In the genomic region with DNA sequence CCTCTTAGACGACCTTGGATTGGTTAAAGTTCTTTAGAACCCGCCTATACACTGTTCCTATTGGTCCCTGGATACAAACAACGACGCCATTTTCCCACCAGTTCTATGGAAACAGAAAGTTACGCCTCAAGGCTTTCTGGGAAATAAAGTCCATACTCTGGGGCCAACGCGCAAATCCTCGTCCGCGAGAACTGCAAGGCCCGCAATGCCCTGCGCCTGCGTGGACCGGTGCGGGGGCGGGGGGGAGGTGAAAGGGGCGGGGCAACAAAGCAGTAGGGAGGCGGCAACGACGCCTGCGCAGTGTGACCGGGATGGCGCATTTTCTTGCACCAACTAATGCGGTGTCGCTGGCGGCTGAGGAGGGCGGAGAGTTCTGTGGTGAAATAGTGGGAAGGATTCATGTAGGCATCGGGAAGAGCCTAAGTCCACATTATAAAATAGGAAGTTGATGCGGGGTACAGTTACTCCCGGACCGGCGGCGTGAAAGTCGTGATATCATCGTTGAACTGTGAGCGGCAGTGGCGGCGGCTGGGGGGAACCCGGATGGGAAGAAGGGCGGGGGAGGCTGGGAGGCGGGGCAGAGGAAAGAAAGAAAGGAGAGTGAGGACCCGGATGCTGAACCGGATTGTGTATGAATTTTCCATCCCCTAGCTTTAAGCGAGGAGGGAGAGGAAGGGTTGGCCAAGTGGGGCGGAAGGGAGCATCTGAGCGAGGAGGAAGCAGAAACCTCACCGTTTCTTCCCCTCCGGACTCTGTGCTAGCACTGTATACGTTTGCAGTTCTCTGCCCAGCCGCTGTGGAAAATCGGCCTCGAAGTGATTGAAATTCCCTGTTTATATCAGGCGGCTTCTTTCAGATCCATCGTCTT, we compare ENCODE assay signal across 8 cellular contexts. TPM values are rescaled to one million over a fixed set of nuclear protein-coding genes. Genes with fewer than 3 reads are reported as not detected.
DNase-seq lines count a peak whose midpoint lies in the region; ATAC-seq and TF ChIP-seq lines count a peak whose summit lies in the region.

A gene (plus strand): TSS at position 300 of the 868 bp plus-strand sequence. CDS start 6,695 bp downstream, outside the sequence.

- peak in 1 of 4 experiments; percentile 37 for TF ChIP-seq CTCF in prostate gland (IDR thresholded peaks at IDR 0.05)

- no peaks in the 10 kb centered on the region for H3K27me3 ChIP-seq in prostate gland (replicated peaks; ENCODE audit: insufficient read depth)

- ATAC-seq in GM18499 (IDR thresholded peaks at IDR 0.05; ENCODE audit: insufficient read depth, unreplicated experiment), result peak; percentile 52
- ATAC-seq in HG02943 (IDR thresholded peaks at IDR 0.05; ENCODE audit: low read depth, unreplicated experiment), result peak; percentile 68
- ATAC-seq in left ventricle myocardium superior, result peak; percentile 93

- H3K27ac ChIP-seq in angular gyrus (ENCODE audit: low read depth, low read length) (peak within 1 kb of the TSS; percentile 98), prostate gland (peak within 1 kb of the TSS; percentile 97 to 99)

- H3K9me3 ChIP-seq in prostate gland, result no peaks in the 10 kb centered on the region

- under 1% methylated on average over 54 of the region's 54 CpGs for WGBS in prostate gland

- TF ChIP-seq POLR2A in prostate gland (IDR thresholded peaks at IDR 0.05), result peak; percentile 87

- DNase-seq in NCI-H187 (lab: John Stamatoyannopoulos, UW), result peak; percentile 86 to 92
- peak; percentile 97 to 100 (median 98) for DNase-seq in T-helper 2 cell
- DNase-seq in left ventricle myocardium superior, result peak; percentile 98
- peak; percentile 98 for DNase-seq in prostate gland (ENCODE audit: low spot score)
- peak; percentile 98 for DNase-seq in ureter (ENCODE audit: low spot score)

- H3K36me3 ChIP-seq in prostate gland, result no peaks in the 10 kb centered on the region

- peak within 1 kb of the TSS; percentile 94 to 95 for H3K4me3 ChIP-seq in prostate gland

- H3K4me1 ChIP-seq in prostate gland (replicated peaks), result peaks cover 7% of the 10 kb centered on the region

- intact Hi-C loops in left ventricle myocardium superior (cut with micrococcal nuclease) (loop anchor here (5.0 kb wide), 1 partner anchor 39 kb away; a partner anchor contains a TSS), prostate gland (cut with DNase I) (loop anchor here (2.0 to 5.0 kb wide), 3 partner anchors 76 to 176 kb away; a partner anchor contains a TSS)

RNA-seq across cellular contexts. Expression of the gene that starts here (rescaled TPM):
- total RNA-seq in left ventricle myocardium superior (29.8 TPM), prostate gland (10 to 100 TPM; 42.1 to 42.9 TPM), ureter (40.7 TPM)

Comparison
In these comparisons a context has a peak if more than half of its experiments do, and no peak if none do; other contexts are left out.
1. Peak in every context shown above with its lines: DNase-seq, ATAC-seq, H3K4me3 ChIP-seq and H3K27ac ChIP-seq.